Comparison of ENCODE assay signal across 8 cellular contexts in the genomic region with DNA sequence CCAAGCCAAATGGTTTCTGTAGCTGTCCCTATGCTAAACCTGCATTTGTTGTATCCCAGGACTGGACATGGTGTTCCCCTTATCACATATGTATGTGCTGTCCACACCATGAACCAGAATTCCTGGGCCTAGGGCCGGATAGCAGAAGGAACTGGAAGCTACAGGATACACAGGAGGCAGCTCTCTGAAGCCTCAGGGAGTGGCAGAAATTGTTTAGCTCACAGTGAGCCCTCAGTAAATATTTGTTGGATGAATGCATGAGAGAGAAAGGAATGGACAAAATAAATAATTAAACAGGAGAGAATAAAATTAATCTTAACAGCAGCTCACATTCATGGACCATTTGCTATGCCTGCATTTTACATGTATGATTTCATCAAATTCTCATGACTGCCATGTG. TPM values are rescaled to one million over a fixed set of nuclear protein-coding genes. Genes with fewer than 3 reads are reported as not detected.
A peak's percentile ranks its signal among the peaks of the same experiment; 100 is the strongest.
DNase-seq lines count a peak whose midpoint lies in the region; ATAC-seq and TF ChIP-seq lines count a peak whose summit lies in the region.
"Had no signal": no experiment of that assay in that cellular context is flagged by ENCODE, and none has a peak within 500 bp of the region (broad histone marks: within the 10 kb centered on the region; RNA-seq: fewer than 3 reads in every experiment).

No MANE protein-coding gene starts in this region.

- dilution Hi-C loops in mammary epithelial cell (cut with HindIII; ENCODE audit: low sequenced_read_pairs) = no loop called here

- DNase-seq in MM.1S = no peak
- peak; percentile 22 for DNase-seq in mammary epithelial cell
- no peak for DNase-seq in osteoblast (ENCODE audit: insufficient read length, low spot score, missing footprints)
- no peak for DNase-seq in mucosa of gallbladder (ENCODE audit: low spot score)
- no peak for DNase-seq in left ventricle myocardium superior
- DNase-seq: activated CD4-positive, alpha-beta T cell treated with anti-CD3 and anti-CD28 coated beads for 4 hours had no signal

- intact Hi-C loops in mammary epithelial cell (cut with micrococcal nuclease) = loop anchor here (2.0 kb wide), 3 partner anchors 85 to 225 kb away; partner anchors contain the start of genes RCAN3 and SRRM1
- intact Hi-C loops in left ventricle myocardium superior (cut with micrococcal nuclease) = no loop called here

- no peaks in the 10 kb centered on the region for H3K9me2 ChIP-seq in DOHH2 (replicated peaks; ENCODE audit: control insufficient read depth, low read length)
- no peaks in the 10 kb centered on the region for H3K9me2 ChIP-seq in MM.1S (replicated peaks; ENCODE audit: insufficient read depth, low read length)

- CTCF ChIA-PET in mammary epithelial cell (lab: Charles Lee; ENCODE audit: low non-redundant PET) = no interaction called here

- H3K9me3 ChIP-seq in DOHH2 (ENCODE audit: control insufficient read depth, insufficient read depth, low read length) = no peaks in the 10 kb centered on the region
- no peaks in the 10 kb centered on the region for H3K9me3 ChIP-seq in MM.1S (replicated peaks; ENCODE audit: insufficient read depth, low read length)
- no peaks in the 10 kb centered on the region for H3K9me3 ChIP-seq in mammary epithelial cell (replicated peaks; ENCODE audit: insufficient read depth, low read length)
- no peaks in the 10 kb centered on the region for H3K9me3 ChIP-seq in osteoblast (ENCODE audit: low read depth, low read length)

- H3K9ac ChIP-seq in MM.1S (ENCODE audit: low read length) = no peak overlapping the region
- peak overlapping the region; percentile 84 for H3K9ac ChIP-seq in mammary epithelial cell (ENCODE audit: insufficient read depth, low read length)

- H3F3A ChIP-seq in DOHH2 (ENCODE audit: control insufficient read depth, insufficient read depth) = peaks cover 3% of the 10 kb centered on the region; the same call in 1 of the 2 replicates
- H3F3A ChIP-seq in MM.1S (ENCODE audit: insufficient read depth, low read length) = peaks cover 19% of the 10 kb centered on the region

- H3K27ac ChIP-seq in DOHH2 (ENCODE audit: low read depth, low read length) (no peak overlapping the region), MM.1S (ENCODE audit: low read length) (no peak overlapping the region), mammary epithelial cell (ENCODE audit: insufficient read depth, low read depth, low read length) (peak overlapping the region; percentile 94), osteoblast (ENCODE audit: low read depth, low read length) (peak overlapping the region; percentile 90)

- peaks cover 31% of the 10 kb centered on the region for H3K4me1 ChIP-seq in DOHH2 (ENCODE audit: control insufficient read depth, low read length)
- peaks cover 17% of the 10 kb centered on the region for H3K4me1 ChIP-seq in MM.1S (ENCODE audit: low read length)
- H3K4me1 ChIP-seq in mammary epithelial cell (ENCODE audit: insufficient read depth, low read length) = peaks cover 44% of the 10 kb centered on the region
- H3K4me1 ChIP-seq in osteoblast (ENCODE audit: insufficient read depth, low read length) = peaks cover 41% of the 10 kb centered on the region

- TF ChIP-seq CTCF in DOHH2 (IDR thresholded peaks at IDR 0.05; ENCODE audit: low read depth, low read length, poor library complexity, severe bottlenecking) (no peak), MM.1S (IDR thresholded peaks at IDR 0.05; ENCODE audit: low read length) (no peak), mammary epithelial cell (conservative IDR thresholded peaks at IDR 0.05 in 1 of 2, IDR thresholded peaks at IDR 0.05 in 1 of 2; ENCODE audit: extremely low read depth in 1 of 2, insufficient read depth in 1 of 2, low read depth in 1 of 2, low read length in 2 of 2) (no peak), osteoblast (IDR thresholded peaks at IDR 0.05; ENCODE audit: extremely low read depth, low read depth, low read length) (no peak)

- BruUV-seq in mammary epithelial cell (replicated peaks; lab: Mats Ljungman, UMichigan) = no TSS peak

- H3K4me2 ChIP-seq in DOHH2 (ENCODE audit: low read length) (peak overlapping the region; percentile 81), MM.1S (ENCODE audit: low read depth, low read length) (peak overlapping the region; percentile 92), mammary epithelial cell (ENCODE audit: insufficient read depth, low read depth, low read length) (peak overlapping the region; percentile 82), osteoblast (ENCODE audit: insufficient read depth, low read length) (peak overlapping the region; percentile 93)

- H3K79me2 ChIP-seq in DOHH2 (ENCODE audit: control insufficient read depth, low read length) (peaks cover 43% of the 10 kb centered on the region), MM.1S (ENCODE audit: low read length) (peaks cover 39% of the 10 kb centered on the region), mammary epithelial cell (ENCODE audit: insufficient read depth, low read length) (peaks cover 52% of the 10 kb centered on the region), osteoblast (ENCODE audit: insufficient read depth, low read length) (peaks cover 20% of the 10 kb centered on the region)

- H3K27me3 ChIP-seq in DOHH2 (ENCODE audit: control insufficient read depth, low read length) = no peaks in the 10 kb centered on the region
- H3K27me3 ChIP-seq in MM.1S (replicated peaks; ENCODE audit: insufficient read depth, low read length) = no peaks in the 10 kb centered on the region
- no peaks in the 10 kb centered on the region for H3K27me3 ChIP-seq in mammary epithelial cell (ENCODE audit: insufficient read depth, low read length)
- H3K27me3 ChIP-seq in osteoblast (ENCODE audit: insufficient read depth, low read length) = no peaks in the 10 kb centered on the region

- no peak overlapping the region for H2AFZ ChIP-seq in MM.1S (ENCODE audit: low read length)
- H2AFZ ChIP-seq in mammary epithelial cell (ENCODE audit: low read depth, low read length) = no peak overlapping the region
- H2AFZ ChIP-seq in osteoblast (ENCODE audit: low read length) = no peak overlapping the region

- 10% methylated on average over 1 of the region's 1 CpG for WGBS in mammary epithelial cell (ENCODE audit: low coverage, missing lambda C conversion rate)

- ATAC-seq in HG03175 (IDR thresholded peaks at IDR 0.05; ENCODE audit: unreplicated experiment) (no peak), left ventricle myocardium superior (no peak)

- H3K4me3 ChIP-seq in DOHH2 (ENCODE audit: low read length) (peak overlapping the region; percentile 96), MM.1S (ENCODE audit: low read length) (no peak overlapping the region), mammary epithelial cell (replicated peaks in 1 of 3; ENCODE audit: insufficient read depth in 1 of 3, low read depth in 2 of 3, low read length in 3 of 3) (peak overlapping the region; percentile 14 to 79 (median 38)), osteoblast (ENCODE audit: insufficient read depth, low read length) (peak overlapping the region; percentile 78)

- H4K20me1 ChIP-seq in DOHH2 (ENCODE audit: control insufficient read depth, insufficient read depth, low read depth, low read length) (no peaks in the 10 kb centered on the region), MM.1S (ENCODE audit: insufficient read depth, low read length) (no peaks in the 10 kb centered on the region), mammary epithelial cell (ENCODE audit: insufficient read depth, low read length) (no peaks in the 10 kb centered on the region), osteoblast (ENCODE audit: insufficient read depth, low read length) (no peaks in the 10 kb centered on the region)

- H3K36me3 ChIP-seq in DOHH2 (ENCODE audit: control insufficient read depth, low read length) = peaks cover 30% of the 10 kb centered on the region
- H3K36me3 ChIP-seq in MM.1S (replicated peaks; ENCODE audit: insufficient read depth, low read length) = 0 out of 2 replicates have a peak, but pooled peaks cover 4% of the 10 kb centered on the region
- H3K36me3 ChIP-seq in mammary epithelial cell (ENCODE audit: insufficient read depth, low read length) = peaks cover 11% of the 10 kb centered on the region
- H3K36me3 ChIP-seq in osteoblast (ENCODE audit: insufficient read depth, low read length) = peaks cover 21% of the 10 kb centered on the region

- in situ Hi-C loops in mammary epithelial cell (cut with MboI; ENCODE audit: low sequenced_read_pairs in 2 of 2) = loop anchor here in 1 of 2 donors (25.0 kb wide), 1 partner anchor 220 kb away; the partner anchor contains the start of gene SRRM1

RNA-seq across cellular contexts. Expression of gene NIPAL3, which starts 2.1 kb away (rescaled TPM):
- total RNA-seq in mammary epithelial cell (100 to 1,000 TPM in 1 of 2 donors, 10 to 100 TPM in 1; 48.9 to 116 TPM), osteoblast (29.2 and 31.8 TPM in 2 replicates), mucosa of gallbladder (57.4 TPM), left ventricle myocardium superior (34.6 TPM)
- polyA plus RNA-seq in mammary epithelial cell = 51.3 TPM
- 50.4 TPM for polyA minus RNA-seq in mammary epithelial cell

RNA-seq across cellular contexts. Expression of gene STPG1, which starts 4.1 kb away (rescaled TPM):
- total RNA-seq in mammary epithelial cell = 10 to 100 TPM; 13.0 to 20.5 TPM
- 11.4 TPM for polyA plus RNA-seq in mammary epithelial cell
- 27.1 TPM for polyA minus RNA-seq in mammary epithelial cell
- total RNA-seq in osteoblast = 7.2 and 7.4 TPM in 2 replicates
- 10.8 TPM for total RNA-seq in mucosa of gallbladder
- 4.9 TPM for total RNA-seq in left ventricle myocardium superior

Comparison
In these comparisons a context has a peak if more than half of its experiments do, and no peak if none do; other contexts are left out.
1. H3K27ac ChIP-seq: peak in mammary epithelial cell (single experiment) and osteoblast (single experiment); none in DOHH2 (single experiment) and MM.1S (single experiment).
2. Peak in every context shown above with its lines, with median percentiles within 50 percentile points of each other: H3K4me2 ChIP-seq.